Comparison of ENCODE assay signal across 20 cellular contexts in the genomic region with DNA sequence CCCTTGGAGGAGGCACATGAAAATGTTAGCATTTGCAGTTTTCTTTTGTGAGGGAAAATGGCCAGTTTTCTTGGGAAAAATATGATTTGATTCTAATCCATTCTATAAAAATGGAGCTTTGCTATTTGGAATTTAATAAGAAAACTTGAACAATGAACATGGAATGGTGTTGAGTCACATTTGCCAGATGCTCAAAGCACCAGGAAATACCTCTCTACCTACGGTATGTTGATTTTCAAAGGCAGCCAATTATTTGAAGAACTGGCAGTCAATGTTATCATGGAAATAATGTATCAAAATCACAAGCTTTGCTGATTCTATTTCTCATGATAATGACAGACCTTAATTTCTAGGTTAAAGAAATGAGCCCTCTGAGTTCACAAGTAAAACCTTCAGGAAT. TPM values are rescaled to one million over a fixed set of nuclear protein-coding genes. Genes with fewer than 3 reads are reported as not detected.
DNase-seq lines count a peak whose midpoint lies in the region; ATAC-seq and TF ChIP-seq lines count a peak whose summit lies in the region.
"Had no signal": no experiment of that assay in that cellular context is flagged by ENCODE, and none has a peak within 500 bp of the region (broad histone marks: within the 10 kb centered on the region; RNA-seq: fewer than 3 reads in every experiment).

No MANE protein-coding gene starts in this region.

- POLR2A ChIA-PET in SK-N-SH (lab: Yijun Ruan, JAX): interaction anchor here (0.6 kb wide), 1 partner anchor 168 kb away, joined by 4 read pairs; no protein-coding TSS in a partner anchor

- DNase-seq in SK-N-SH (no peak), astrocyte of the spinal cord (ENCODE audit: low read depth, low spot score) (peak; percentile 18), epithelial cell of prostate (ENCODE audit: low read depth, low spot score) (no peak), pulmonary artery endothelial cell (ENCODE audit: low read depth, low spot score) (peak; percentile 68), NCI-H1694 treated with DMSO at 0.1 percent for 48 hours (lab: John Stamatoyannopoulos, UW) (no peak)
- DNase-seq: BE2C; CD4-positive, alpha-beta T cell; DMS53; MG63; NCI-H1092 treated with DMSO at 0.1 percent for 48 hours; NCI-H446; NCI-H69; NK-92 treated with Interleukin-12 subunit alpha and Interleukin-12 subunit beta, amount 100 ng/mL, for 24 hours; SJCRH30 had no signal

- no peaks in the 10 kb centered on the region for H3K27me3 ChIP-seq in SK-N-SH (ENCODE audit: insufficient read depth)
- H3K27me3 ChIP-seq: SJCRH30 had no signal

- peak overlapping the region; percentile 18; the same call in 1 of the 2 replicates for H3K4me2 ChIP-seq in SK-N-SH

- no peaks in the 10 kb centered on the region for H4K20me1 ChIP-seq in SK-N-SH (ENCODE audit: insufficient read depth)

- no peak for TF ChIP-seq EP300 in SK-N-SH (IDR thresholded peaks at IDR 0.05; ENCODE audit: borderline replicate concordance in 1 of 2, low read depth in 1 of 2, low read length in 1 of 2)

- peaks cover 0 to 10% of the 10 kb centered on the region in 2 experiments; a peak in 1 of 4 replicates for H3K4me1 ChIP-seq in SK-N-SH (ENCODE audit: control insufficient read depth in 1 of 2, insufficient read depth in 2 of 2, low read depth in 1 of 2, low read length in 1 of 2)
- H3K4me1 ChIP-seq: BE2C, SJCRH30 had no signal

- no peaks in the 10 kb centered on the region for H3K36me3 ChIP-seq in SK-N-SH (replicated peaks in 1 of 2; ENCODE audit: control insufficient read depth in 1 of 2, insufficient read depth in 2 of 2, low read length in 1 of 2)
- H3K36me3 ChIP-seq: BE2C, MG63, SJCRH30 had no signal

- ATAC-seq in SK-N-SH treated with all-trans-retinoic acid at 6 μM for 48 hours (no peak; the same call in 2 of the 3 replicates), HG02884 (IDR thresholded peaks at IDR 0.05; ENCODE audit: unreplicated experiment) (no peak), GM18909 (IDR thresholded peaks at IDR 0.05; ENCODE audit: poor library complexity, unreplicated experiment) (no peak)
- ATAC-seq: GM12878 had no signal

- no peaks in the 10 kb centered on the region for H3K79me2 ChIP-seq in SK-N-SH (ENCODE audit: insufficient read depth)

- peak overlapping the region; percentile 57 for H2AFZ ChIP-seq in SK-N-SH (ENCODE audit: low read depth)

- TF ChIP-seq CTCF in SK-N-SH (IDR thresholded peaks at IDR 0.05): no peak
- TF ChIP-seq CTCF in astrocyte of the spinal cord (IDR thresholded peaks at IDR 0.05; ENCODE audit: low read depth, low read length): no peak

- H3K4me3 ChIP-seq in SK-N-SH (ENCODE audit: low read depth in 2 of 2, low read length in 1 of 2): no peak overlapping the region
- H3K4me3 ChIP-seq in astrocyte of the spinal cord (ENCODE audit: low read depth, low read length): no peak overlapping the region
- H3K4me3 ChIP-seq: GM12878, MG63, SJCRH30 had no signal

- TF ChIP-seq RAD21 in SK-N-SH (IDR thresholded peaks at IDR 0.05; ENCODE audit: low read length): no peak

- WGBS in SK-N-SH (ENCODE audit: low lambda C conversion rate): 20% methylated on average over 1 of the region's 1 CpG

- H3K9ac ChIP-seq in SK-N-SH: no peak overlapping the region

- H3K9me3 ChIP-seq in SK-N-SH: 0 out of 2 replicates have a peak, but pooled peaks cover 3% of the 10 kb centered on the region
- H3K9me3 ChIP-seq: BE2C, SJCRH30 had no signal

- H3K9me2 ChIP-seq in SK-N-SH: no peaks in the 10 kb centered on the region

- H3K27ac ChIP-seq in SK-N-SH (ENCODE audit: low read depth in 2 of 2, low read length in 1 of 2) (peak overlapping the region in 1 of 2 experiments; percentile 51; a peak in 2 of 4 replicates), epithelial cell of prostate (peak overlapping the region; percentile 7)
- H3K27ac ChIP-seq: 22Rv1, RWPE1, SJCRH30 had no signal

- CTCF ChIA-PET in SK-N-SH (lab: Yijun Ruan, JAX): interaction anchor here (0.6 to 3.1 kb wide), 2 partner anchors 15 to 34 kb away, joined by 3 to 11 read pairs; partner anchors contain the start of gene NME9

- H3F3A ChIP-seq in SK-N-SH (replicated peaks; ENCODE audit: insufficient read depth): peaks cover 7% of the 10 kb centered on the region

- in situ Hi-C loops in astrocyte of the spinal cord (cut with HindIII; ENCODE audit: low sequenced_read_pairs): no loop called here

TF ChIP-seq in SK-N-SH, 30 proteins besides CTCF, POLR2A, EP300 and RAD21:
- TF ChIP-seq CHD2 (IDR thresholded peaks at IDR 0.05; ENCODE audit: low read length, partially characterized antibody): no peak
- 0 out of 2 replicates have a peak, but pooled peaks have one; percentile 31 for TF ChIP-seq FOXM1 (IDR thresholded peaks at IDR 0.05; ENCODE audit: low read depth)
- TF ChIP-seq JUND (IDR thresholded peaks at IDR 0.05): 0 out of 2 replicates have a peak, but pooled peaks have one; percentile 15
- TF ChIP-seq FOSL2 (IDR thresholded peaks at IDR 0.05; ENCODE audit: borderline replicate concordance, low read depth): peak; percentile 49; the same call in 1 of the 2 replicates
- peak; percentile 62; the same call in 1 of the 2 replicates for TF ChIP-seq TCF12 (IDR thresholded peaks at IDR 0.05)

TF ChIP-seq in SK-N-SH treated with all-trans-retinoic acid at 6 μM for 48 hours, 23 proteins besides CTCF, POLR2A, EP300 and RAD21:
- TF ChIP-seq ZNF8 (CRISPR knock-in tag; IDR thresholded peaks at IDR 0.05) (no peak), ZNF565 (CRISPR knock-in tag; conservative IDR thresholded peaks at IDR 0.05; ENCODE audit: low read depth) (no peak), BACH2 (CRISPR knock-in tag; IDR thresholded peaks at IDR 0.05; ENCODE audit: borderline replicate concordance) (no peak), TOX (CRISPR knock-in tag; IDR thresholded peaks at IDR 0.05; ENCODE audit: borderline replicate concordance) (no peak), ESRRG (CRISPR knock-in tag; IDR thresholded peaks at IDR 0.05) (no peak), ZFP3 (CRISPR knock-in tag; IDR thresholded peaks at IDR 0.05) (no peak), ZNF70 (CRISPR knock-in tag; IDR thresholded peaks at IDR 0.05) (no peak), ISL1 (CRISPR knock-in tag; IDR thresholded peaks at IDR 0.05) (no peak)
- TF ChIP-seq, protein P1, sequence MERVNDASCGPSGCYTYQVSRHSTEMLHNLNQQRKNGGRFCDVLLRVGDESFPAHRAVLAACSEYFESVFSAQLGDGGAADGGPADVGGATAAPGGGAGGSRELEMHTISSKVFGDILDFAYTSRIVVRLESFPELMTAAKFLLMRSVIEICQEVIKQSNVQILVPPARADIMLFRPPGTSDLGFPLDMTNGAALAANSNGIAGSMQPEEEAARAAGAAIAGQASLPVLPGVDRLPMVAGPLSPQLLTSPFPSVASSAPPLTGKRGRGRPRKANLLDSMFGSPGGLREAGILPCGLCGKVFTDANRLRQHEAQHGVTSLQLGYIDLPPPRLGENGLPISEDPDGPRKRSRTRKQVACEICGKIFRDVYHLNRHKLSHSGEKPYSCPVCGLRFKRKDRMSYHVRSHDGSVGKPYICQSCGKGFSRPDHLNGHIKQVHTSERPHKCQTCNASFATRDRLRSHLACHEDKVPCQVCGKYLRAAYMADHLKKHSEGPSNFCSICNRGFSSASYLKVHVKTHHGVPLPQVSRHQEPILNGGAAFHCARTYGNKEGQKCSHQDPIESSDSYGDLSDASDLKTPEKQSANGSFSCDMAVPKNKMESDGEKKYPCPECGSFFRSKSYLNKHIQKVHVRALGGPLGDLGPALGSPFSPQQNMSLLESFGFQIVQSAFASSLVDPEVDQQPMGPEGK (CRISPR knock-in tag; IDR thresholded peaks at IDR 0.05; ENCODE audit: borderline replicate concordance): no peak
- TF ChIP-seq, protein P2, sequence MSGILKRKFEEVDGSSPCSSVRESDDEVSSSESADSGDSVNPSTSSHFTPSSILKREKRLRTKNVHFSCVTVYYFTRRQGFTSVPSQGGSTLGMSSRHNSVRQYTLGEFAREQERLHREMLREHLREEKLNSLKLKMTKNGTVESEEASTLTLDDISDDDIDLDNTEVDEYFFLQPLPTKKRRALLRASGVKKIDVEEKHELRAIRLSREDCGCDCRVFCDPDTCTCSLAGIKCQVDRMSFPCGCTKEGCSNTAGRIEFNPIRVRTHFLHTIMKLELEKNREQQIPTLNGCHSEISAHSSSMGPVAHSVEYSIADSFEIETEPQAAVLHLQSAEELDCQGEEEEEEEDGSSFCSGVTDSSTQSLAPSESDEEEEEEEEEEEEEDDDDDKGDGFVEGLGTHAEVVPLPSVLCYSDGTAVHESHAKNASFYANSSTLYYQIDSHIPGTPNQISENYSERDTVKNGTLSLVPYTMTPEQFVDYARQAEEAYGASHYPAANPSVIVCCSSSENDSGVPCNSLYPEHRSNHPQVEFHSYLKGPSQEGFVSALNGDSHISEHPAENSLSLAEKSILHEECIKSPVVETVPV (CRISPR knock-in tag; IDR thresholded peaks at IDR 0.05): no peak

RNA-seq across cellular contexts. Expression of gene NME9, which starts 14.9 kb away (rescaled TPM):
- 0.43 and 0.65 TPM in 2 replicates for polyA plus RNA-seq in SK-N-SH (2012; rRNA removed)
- 0.28 and 0.39 TPM in 2 replicates for polyA plus RNA-seq in SK-N-SH (2012; cell fraction: cytosol; rRNA removed)
- polyA plus RNA-seq in SK-N-SH (2012; cell fraction: nucleus; rRNA removed): 1.3 and 2.0 TPM in 2 replicates
- not detected in 2 replicates for total RNA-seq in pulmonary artery endothelial cell
- total RNA-seq: GM12878 had no signal

RNA-seq across cellular contexts. Expression of gene MRAS, which starts 33.6 kb away (rescaled TPM):
- 25.0 and 28.1 TPM in 2 replicates for polyA plus RNA-seq in SK-N-SH (2012; rRNA removed)
- polyA plus RNA-seq in SK-N-SH (2012; cell fraction: cytosol; rRNA removed): 26.8 and 28.4 TPM in 2 replicates
- polyA plus RNA-seq in SK-N-SH (2012; cell fraction: nucleus; rRNA removed): 25.7 and 27.4 TPM in 2 replicates
- total RNA-seq in pulmonary artery endothelial cell: 7.7 and 13.3 TPM in 2 replicates

Comparison
In these comparisons a context has a peak if more than half of its experiments do, and no peak if none do; other contexts are left out.
1. DNase-seq: peak in astrocyte of the spinal cord (single experiment) and pulmonary artery endothelial cell (single experiment); none in SK-N-SH (single experiment), epithelial cell of prostate (single experiment) and NCI-H1694 treated with DMSO at 0.1 percent for 48 hours (single experiment).